In genomic region chr14:101780887-101781239, GRCh38 we compare ENCODE assay signal across 9 cellular contexts. TPM values are rescaled to one million over a fixed set of nuclear protein-coding genes. Genes with fewer than 3 reads are reported as not detected.
DNase-seq lines count a peak whose midpoint lies in the region; ATAC-seq and TF ChIP-seq lines count a peak whose summit lies in the region.
"Had no signal": no experiment of that assay in that cellular context is flagged by ENCODE, and none has a peak within 500 bp of the region (broad histone marks: within the 10 kb centered on the region; RNA-seq: fewer than 3 reads in every experiment).

No MANE protein-coding gene starts in this region.

- peaks cover 29% of the 10 kb centered on the region for H3K27me3 ChIP-seq in NT2/D1 (ENCODE audit: insufficient read depth, insufficient read length)
- H3K27me3 ChIP-seq in neuron (ENCODE audit: insufficient read depth, low read length): peaks cover 7% of the 10 kb centered on the region

- no peak for ATAC-seq in GM21825 (IDR thresholded peaks at IDR 0.05; ENCODE audit: unreplicated experiment)
- ATAC-seq in HG03175 (IDR thresholded peaks at IDR 0.05; ENCODE audit: unreplicated experiment): no peak

- no peak for TF ChIP-seq CTCF in fibroblast of the aortic adventitia (IDR thresholded peaks at IDR 0.05; ENCODE audit: insufficient read depth, low read length)

- DNase-seq in AG08395 (ENCODE audit: low spot score) (peak; percentile 9), NT2/D1 (ENCODE audit: low read depth, low spot score) (no peak), fibroblast of the aortic adventitia (ENCODE audit: low read depth) (no peak), T1000 (lab: John Stamatoyannopoulos, UW) (no peak), erythroblast (lab: John Stamatoyannopoulos, UW) (no peak)
- DNase-seq: GDM1 had no signal

- TF ChIP-seq POLR2A in erythroblast (IDR thresholded peaks at IDR 0.05; ENCODE audit: low read length): no peak

- no peak overlapping the region for H2AFZ ChIP-seq in neuron (ENCODE audit: low read depth, low read length)

- H3K9ac ChIP-seq in NT2/D1 (ENCODE audit: insufficient read length, low read depth): peak overlapping the region; percentile 70

- no peaks in the 10 kb centered on the region; the same call in 1 of the 2 replicates for H3K9me3 ChIP-seq in NT2/D1 (ENCODE audit: insufficient read depth, low read length)
- no peaks in the 10 kb centered on the region for H3K9me3 ChIP-seq in neuron (ENCODE audit: low read length)

- H3K4me1 ChIP-seq in NT2/D1 (ENCODE audit: insufficient read depth, insufficient read length) (peaks cover 2% of the 10 kb centered on the region), neuron (ENCODE audit: insufficient read depth, low read length) (peaks cover 2% of the 10 kb centered on the region)

- H3K36me3 ChIP-seq in NT2/D1 (ENCODE audit: insufficient read depth, insufficient read length, low read length) (no peaks in the 10 kb centered on the region), neuron (ENCODE audit: insufficient read depth, low read length) (no peaks in the 10 kb centered on the region)

- peak overlapping the region; percentile 50 for H3K4me3 ChIP-seq in NT2/D1 (ENCODE audit: insufficient read length, low read depth)
- peak overlapping the region; percentile 28 for H3K4me3 ChIP-seq in fibroblast of the aortic adventitia (ENCODE audit: low read depth, low read length)
- peak overlapping the region; percentile 22 for H3K4me3 ChIP-seq in neuron (ENCODE audit: low read length)

RNA-seq across cellular contexts. Expression of gene PPP2R5C, which starts 19.4 kb away (rescaled TPM):
- 114 and 137 TPM in 2 replicates for total RNA-seq in fibroblast of the aortic adventitia (ENCODE audit: low replicate concordance)
